Comparison of ENCODE assay signal across 8 cellular contexts in genomic region chr2:47069628-47070154, GRCh38.
A peak's percentile ranks its signal among the peaks of the same experiment; 100 is the strongest.
DNase-seq lines count a peak whose midpoint lies in the region; FAIRE-seq and TF ChIP-seq lines count a peak whose summit lies in the region.

No MANE protein-coding gene starts in this region.

- H3K4me2 ChIP-seq in hepatocyte, result peak overlapping the region; percentile 33

- peak; percentile 8; the same call in 1 of the 2 replicates for TF ChIP-seq POLR2A in H54 (IDR thresholded peaks at IDR 0.05; ENCODE audit: low read depth, low read length)

- H3K4me1 ChIP-seq in hepatocyte (ENCODE audit: insufficient read depth) (peaks cover 18% of the 10 kb centered on the region), small intestine (ENCODE audit: control insufficient read depth in 2 of 2, insufficient read depth in 1 of 2, low read depth in 1 of 2, low read length in 1 of 2) (peaks cover 5 to 37% of the 10 kb centered on the region in 2 donors)

- H3K36me3 ChIP-seq in hepatocyte (replicated peaks; ENCODE audit: insufficient read depth, low read depth) (no peaks in the 10 kb centered on the region), small intestine (ENCODE audit: control insufficient read depth in 2 of 2, insufficient read depth in 2 of 2, low read length in 2 of 2) (peaks cover 0 to 8% of the 10 kb centered on the region in 2 donors)

- FAIRE-seq in H54 (lab: Jason Lieb, UNC), result no peak
- FAIRE-seq in small intestine (lab: Jason Lieb, UNC), result no peak

- WGBS in hepatocyte (ENCODE audit: low lambda C conversion rate, missing lambda C conversion rate), result 32% methylated on average over 6 of the region's 6 CpGs
- 3 to 43% (median 33%) methylated on average over 5 to 6 of the region's 6 CpGs for WGBS in small intestine, 3 donors

- H3K9me3 ChIP-seq in hepatocyte (ENCODE audit: low read depth), result no peaks in the 10 kb centered on the region
- no peaks in the 10 kb centered on the region for H3K9me3 ChIP-seq in small intestine (ENCODE audit: control insufficient read depth, low read depth)

- H3K27me3 ChIP-seq in hepatocyte (no peaks in the 10 kb centered on the region), small intestine (ENCODE audit: control insufficient read depth in 2 of 2, insufficient read depth in 2 of 2, low read length in 2 of 2) (no peaks in the 10 kb centered on the region)

- H3K4me3 ChIP-seq in hepatocyte (no peak overlapping the region), small intestine (ENCODE audit: low read depth in 1 of 2, low read length in 2 of 2) (no peak overlapping the region)

- H3K79me2 ChIP-seq in hepatocyte, result no peaks in the 10 kb centered on the region

- H4K20me1 ChIP-seq in hepatocyte (ENCODE audit: insufficient read depth, poor library complexity, severe bottlenecking), result no peaks in the 10 kb centered on the region

- H3K27ac ChIP-seq in angular gyrus (ENCODE audit: low read depth, low read length) (peak overlapping the region; percentile 96), hepatocyte (peak overlapping the region; percentile 74), small intestine (ENCODE audit: low read depth in 1 of 2, low read length in 1 of 2) (peak overlapping the region; percentile 13 to 91)

- DNase-seq in H54 (ENCODE audit: insufficient read length, low spot score) (peak; percentile 87), hepatocyte (ENCODE audit: low spot score) (peak; percentile 72), small intestine (peak; percentile 91), COLO829 (ENCODE audit: low spot score) (no peak), OCI-M1 (lab: John Stamatoyannopoulos, UW) (no peak), NCI-H1930 (lab: John Stamatoyannopoulos, UW) (no peak)
- DNase-seq in activated CD4-positive, alpha-beta T cell treated with anti-CD3 and anti-CD28 coated beads, Interleukin-2, amount 50 U/mL, for 48 hours, result no peak

- no peak overlapping the region for H2AFZ ChIP-seq in hepatocyte

- no peak for TF ChIP-seq CTCF in hepatocyte (IDR thresholded peaks at IDR 0.05; ENCODE audit: poor library complexity)

- H3K9me2 ChIP-seq in hepatocyte (replicated peaks; ENCODE audit: insufficient read depth), result no peaks in the 10 kb centered on the region

Comparison
In these comparisons a context has a peak if more than half of its experiments do, and no peak if none do; other contexts are left out.
1. DNase-seq: peak in H54 (single experiment), hepatocyte (single experiment) and small intestine (single experiment); none in COLO829 (single experiment), OCI-M1 (single experiment), activated CD4-positive, alpha-beta T cell treated with anti-CD3 and anti-CD28 coated beads, Interleukin-2, amount 50 U/mL, for 48 hours (0 of 2) and NCI-H1930 (0 of 2).
2. Peak in every context shown above with its lines, with median percentiles within 50 percentile points of each other: H3K27ac ChIP-seq.